In genomic region chr2:179410552-179411356, GRCh38 we compare ENCODE assay signal across 1 cellular context.
TF ChIP-seq lines count a peak whose summit lies in the region.

No MANE protein-coding gene starts in this region.

TF ChIP-seq in HepG2, 621 proteins besides CTCF, POLR2A, EP300 and RAD21 (continued from another document and continues in another):
- TF ChIP-seq ZNF318 (CRISPR knock-in tag; IDR thresholded peaks at IDR 0.05) (no peak), ZNF773 (CRISPR knock-in tag; IDR thresholded peaks at IDR 0.05; ENCODE audit: borderline replicate concordance) (no peak), REXO4 (CRISPR knock-in tag; IDR thresholded peaks at IDR 0.05; ENCODE audit: borderline replicate concordance) (no peak), AGO2 (optimal IDR thresholded peaks at IDR 0.05; ENCODE audit: low read depth, low read length) (no peak), SALL2 (CRISPR knock-in tag; IDR thresholded peaks at IDR 0.05) (no peak), ZNF777 (CRISPR knock-in tag; IDR thresholded peaks at IDR 0.05) (no peak), ZNF580 (CRISPR knock-in tag; IDR thresholded peaks at IDR 0.05; ENCODE audit: borderline replicate concordance, low read depth) (no peak), RAD51 (IDR thresholded peaks at IDR 0.05; ENCODE audit: borderline replicate concordance) (no peak), ZNF557 (CRISPR knock-in tag; IDR thresholded peaks at IDR 0.05) (no peak), ZFP90 (CRISPR knock-in tag; IDR thresholded peaks at IDR 0.05; ENCODE audit: borderline replicate concordance) (no peak), ZNF337 (CRISPR knock-in tag; IDR thresholded peaks at IDR 0.05; ENCODE audit: borderline replicate concordance, low read depth) (no peak), TOE1 (CRISPR knock-in tag; IDR thresholded peaks at IDR 0.05) (no peak), HNF4A (CRISPR knock-in tag; IDR thresholded peaks at IDR 0.05) (no peak), STAT6 (CRISPR knock-in tag; IDR thresholded peaks at IDR 0.05; ENCODE audit: borderline replicate concordance) (no peak), ZKSCAN1 (IDR thresholded peaks at IDR 0.05; ENCODE audit: low read length) (no peak), ZIK1 (CRISPR knock-in tag; IDR thresholded peaks at IDR 0.05; ENCODE audit: borderline replicate concordance, low read depth) (no peak), ZBTB7B (CRISPR knock-in tag; IDR thresholded peaks at IDR 0.05) (no peak), ZNF839 (CRISPR knock-in tag; IDR thresholded peaks at IDR 0.05; ENCODE audit: borderline replicate concordance) (no peak), ZNF687 (CRISPR knock-in tag; IDR thresholded peaks at IDR 0.05) (no peak), ARNTL (CRISPR knock-in tag; IDR thresholded peaks at IDR 0.05) (no peak), ZNF782 (CRISPR knock-in tag; IDR thresholded peaks at IDR 0.05; ENCODE audit: borderline replicate concordance) (0 out of 2 replicates have a peak, but pooled peaks have one; percentile 28), KMT2B (CRISPR knock-in tag; IDR thresholded peaks at IDR 0.05) (no peak), ZBTB39 (CRISPR knock-in tag; IDR thresholded peaks at IDR 0.05) (no peak), TFDP2 (CRISPR knock-in tag; IDR thresholded peaks at IDR 0.05) (no peak), ZNF333 (CRISPR knock-in tag; IDR thresholded peaks at IDR 0.05; ENCODE audit: borderline replicate concordance) (no peak), ZNF138 (CRISPR knock-in tag; IDR thresholded peaks at IDR 0.05; ENCODE audit: low read depth) (no peak), POGK (CRISPR knock-in tag; conservative IDR thresholded peaks at IDR 0.05) (0 out of 2 replicates have a peak, but pooled peaks have one; percentile 22), ZNF432 (CRISPR knock-in tag; IDR thresholded peaks at IDR 0.05; ENCODE audit: borderline replicate concordance) (no peak), ETV5 (CRISPR knock-in tag; IDR thresholded peaks at IDR 0.05; ENCODE audit: borderline replicate concordance) (no peak), TCF7L2 (IDR thresholded peaks at IDR 0.05; ENCODE audit: low read depth, low read length) (no peak), REL (CRISPR knock-in tag; conservative IDR thresholded peaks at IDR 0.05) (no peak), ZBTB37 (CRISPR knock-in tag; IDR thresholded peaks at IDR 0.05) (no peak), TAF15 (IDR thresholded peaks at IDR 0.05; ENCODE audit: low read depth, low read length, poor library complexity, severe bottlenecking) (no peak), ZNF101 (CRISPR knock-in tag; IDR thresholded peaks at IDR 0.05; ENCODE audit: borderline replicate concordance, low read depth) (no peak), ZMYM4 (CRISPR knock-in tag; IDR thresholded peaks at IDR 0.05) (peak; percentile 42; the same call in 1 of the 2 replicates), PCBP1 (IDR thresholded peaks at IDR 0.05; ENCODE audit: borderline replicate concordance, low read depth, low read length) (no peak), TCF7 (IDR thresholded peaks at IDR 0.05; ENCODE audit: low read depth) (no peak), SRSF4 (IDR thresholded peaks at IDR 0.05; ENCODE audit: low read depth, low read length, poor library complexity, severe bottlenecking) (no peak)
